Comparison of ENCODE assay signal across 14 cellular contexts in genomic region chr16:77450790-77451487, GRCh38. TPM values are rescaled to one million over a fixed set of nuclear protein-coding genes. Genes with fewer than 3 reads are reported as not detected.
DNase-seq lines count a peak whose midpoint lies in the region; ATAC-seq and TF ChIP-seq lines count a peak whose summit lies in the region.
"Had no signal": no experiment of that assay in that cellular context is flagged by ENCODE, and none has a peak within 500 bp of the region (broad histone marks: within the 10 kb centered on the region; RNA-seq: fewer than 3 reads in every experiment).

No MANE protein-coding gene starts in this region.

- no peaks in the 10 kb centered on the region for H3K9me3 ChIP-seq in body of pancreas
- H3K9me3 ChIP-seq: esophagus squamous epithelium, heart left ventricle, transverse colon had no signal

- TF ChIP-seq POLR2A in body of pancreas (IDR thresholded peaks at IDR 0.05), result no peak

- peak; percentile 90 for DNase-seq in DMS53 treated with DMSO at 0.1 percent for 48 hours (lab: John Stamatoyannopoulos, UW; ENCODE audit: unreplicated experiment)
- peak; percentile 91 for DNase-seq in NCI-H128 (lab: John Stamatoyannopoulos, UW; ENCODE audit: unreplicated experiment)
- DNase-seq in NCI-H2196 (lab: John Stamatoyannopoulos, UW; ENCODE audit: unreplicated experiment), result peak; percentile 85
- DNase-seq in body of pancreas, result peak in 3 of 4 donors; percentile 13 to 30 (median 27)
- DNase-seq in midbrain (lab: John Stamatoyannopoulos, UW), result no peak
- no peak for DNase-seq in activated effector memory CD4-positive, alpha-beta T cell treated with anti-CD3 and anti-CD28 coated beads, Interleukin-2, amount 50 U/mL, for 16 hours
- no peak for DNase-seq in activated CD8-positive, alpha-beta T cell treated with anti-CD3 and anti-CD28 coated beads, Interleukin-2, amount 10 ng/mL, durations not matched to agents 7 days and 5 days
- DNase-seq: activated B cell treated with CpG ODN at 0.5 μM for 24 hours; activated naive CD4-positive, alpha-beta T cell treated with anti-CD3 and anti-CD28 coated beads for 36 hours; Calu3; esophagus squamous epithelium; heart left ventricle; transverse colon had no signal

- H3K27ac ChIP-seq in body of pancreas, result no peak overlapping the region
- H3K27ac ChIP-seq: esophagus squamous epithelium, heart left ventricle, transverse colon had no signal

- H3K4me1 ChIP-seq in body of pancreas, result no peaks in the 10 kb centered on the region
- H3K4me1 ChIP-seq: esophagus squamous epithelium, heart left ventricle, transverse colon had no signal

- no peak overlapping the region for H3K4me3 Mint-ChIP-seq in activated CD8-positive, alpha-beta T cell treated with anti-CD3 and anti-CD28 coated beads, Interleukin-2, amount 10 ng/mL, durations not matched to agents 7 days and 5 days
- H3K4me3 Mint-ChIP-seq: activated B cell treated with CpG ODN at 0.5 μM for 24 hours; activated naive CD4-positive, alpha-beta T cell treated with anti-CD3 and anti-CD28 coated beads for 36 hours had no signal

- CTCF ChIA-PET in activated CD8-positive, alpha-beta T cell treated with anti-CD3 and anti-CD28 coated beads, Interleukin-2, amount 10 ng/mL, durations not matched to agents 7 days and 5 days (lab: Charles Lee), result no interaction called here

- POLR2A ChIA-PET in activated CD8-positive, alpha-beta T cell treated with anti-CD3 and anti-CD28 coated beads, Interleukin-2, amount 10 ng/mL, durations not matched to agents 7 days and 5 days (lab: Charles Lee), result no interaction called here

- H3K36me3 ChIP-seq in body of pancreas (replicated peaks in 1 of 2; ENCODE audit: insufficient read depth in 1 of 2, low read depth in 2 of 2), result no peaks in the 10 kb centered on the region
- H3K36me3 ChIP-seq: esophagus squamous epithelium, heart left ventricle, transverse colon had no signal

- no peaks in the 10 kb centered on the region for H3K4me1 Mint-ChIP-seq in activated CD8-positive, alpha-beta T cell treated with anti-CD3 and anti-CD28 coated beads, Interleukin-2, amount 10 ng/mL, durations not matched to agents 7 days and 5 days (ENCODE audit: low read depth)
- H3K4me1 Mint-ChIP-seq: activated B cell treated with CpG ODN at 0.5 μM for 24 hours had no signal

- no peak for TF ChIP-seq CTCF in body of pancreas (IDR thresholded peaks at IDR 0.05)

- no peak overlapping the region for H3K27ac Mint-ChIP-seq in activated CD8-positive, alpha-beta T cell treated with anti-CD3 and anti-CD28 coated beads, Interleukin-2, amount 10 ng/mL, durations not matched to agents 7 days and 5 days
- H3K27ac Mint-ChIP-seq: activated B cell treated with CpG ODN at 0.5 μM for 24 hours; activated naive CD4-positive, alpha-beta T cell treated with anti-CD3 and anti-CD28 coated beads for 36 hours had no signal

- H3K4me3 ChIP-seq in body of pancreas, result no peak overlapping the region
- H3K4me3 ChIP-seq: esophagus squamous epithelium, heart left ventricle, transverse colon had no signal

- H3K27me3 Mint-ChIP-seq in activated CD8-positive, alpha-beta T cell treated with anti-CD3 and anti-CD28 coated beads, Interleukin-2, amount 10 ng/mL, durations not matched to agents 7 days and 5 days (ENCODE audit: low read depth), result no peaks in the 10 kb centered on the region

- intact Hi-C loops in body of pancreas (cut with DNase I), result no loop called here

- ATAC-seq in body of pancreas, result no peak
- no peak for ATAC-seq in HG03354 (IDR thresholded peaks at IDR 0.05; ENCODE audit: poor library complexity, severe bottlenecking, unreplicated experiment)
- ATAC-seq in activated CD8-positive, alpha-beta T cell treated with anti-CD3 and anti-CD28 coated beads, Interleukin-2, amount 10 ng/mL, durations not matched to agents 7 days and 5 days, result no peak
- ATAC-seq: heart left ventricle had no signal

- no peaks in the 10 kb centered on the region for H3K36me3 Mint-ChIP-seq in activated CD8-positive, alpha-beta T cell treated with anti-CD3 and anti-CD28 coated beads, Interleukin-2, amount 10 ng/mL, durations not matched to agents 7 days and 5 days (ENCODE audit: low read depth)

- no peaks in the 10 kb centered on the region for H3K9me3 Mint-ChIP-seq in activated CD8-positive, alpha-beta T cell treated with anti-CD3 and anti-CD28 coated beads, Interleukin-2, amount 10 ng/mL, durations not matched to agents 7 days and 5 days (ENCODE audit: insufficient read depth)
- H3K9me3 Mint-ChIP-seq: activated B cell treated with CpG ODN at 0.5 μM for 24 hours had no signal

- 27 to 50% methylated on average over 5 of the region's 5 CpGs for WGBS in body of pancreas, 2 donors

- no peaks in the 10 kb centered on the region for H3K27me3 ChIP-seq in body of pancreas
- H3K27me3 ChIP-seq: heart left ventricle, transverse colon had no signal

RNA-seq across cellular contexts. Expression of gene ADAMTS18, which starts 16.1 kb away (rescaled TPM):
- 1 to 10 TPM in 1 of 2 donors, under 1 TPM in 1; 0.52 to 2.6 TPM for total RNA-seq in body of pancreas
- total RNA-seq in activated CD8-positive, alpha-beta T cell treated with anti-CD3 and anti-CD28 coated beads, Interleukin-2, amount 10 ng/mL, durations not matched to agents 7 days and 5 days, result not detected
- total RNA-seq: activated B cell treated with CpG ODN at 0.5 μM for 24 hours; activated naive CD4-positive, alpha-beta T cell treated with anti-CD3 and anti-CD28 coated beads for 36 hours; Calu3; esophagus squamous epithelium had no signal

Comparison
In these comparisons a context has a peak if more than half of its experiments do, and no peak if none do; other contexts are left out.
1. DNase-seq: peak in DMS53 treated with DMSO at 0.1 percent for 48 hours (single experiment), NCI-H128 (single experiment), NCI-H2196 (single experiment) and body of pancreas (3 of 4); none in midbrain (single experiment), activated effector memory CD4-positive, alpha-beta T cell treated with anti-CD3 and anti-CD28 coated beads, Interleukin-2, amount 50 U/mL, for 16 hours (single experiment) and activated CD8-positive, alpha-beta T cell treated with anti-CD3 and anti-CD28 coated beads, Interleukin-2, amount 10 ng/mL, durations not matched to agents 7 days and 5 days (single experiment).